In the genomic region with DNA sequence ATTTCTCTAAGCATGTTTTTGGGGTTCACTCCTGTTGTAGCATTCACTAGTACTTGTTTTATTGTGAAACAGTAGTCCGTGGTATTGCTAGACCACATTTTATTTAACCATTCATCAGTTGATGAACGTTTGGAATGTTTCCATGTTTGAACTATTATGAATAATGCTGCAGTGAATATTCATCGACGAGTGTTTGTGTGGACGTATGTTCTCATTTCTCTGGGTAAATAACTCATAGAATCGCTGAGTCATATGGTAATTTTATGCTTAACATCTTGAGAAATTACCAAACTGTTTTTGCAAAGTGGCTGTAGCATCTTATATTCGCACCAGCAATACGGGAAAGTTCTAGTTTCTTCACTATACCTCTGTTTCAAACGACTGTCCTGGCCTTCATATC, we compare ENCODE assay signal across 20 cellular contexts.
"Had no signal": no experiment of that assay in that cellular context is flagged by ENCODE, and none has a peak within 500 bp of the region (broad histone marks: within the 10 kb centered on the region; RNA-seq: fewer than 3 reads in every experiment).

No MANE protein-coding gene starts in this region.

- H3K4me3 ChIP-seq: left ventricle myocardium inferior, mucosa of descending colon had no signal

- H3K36me3 ChIP-seq: brain microvascular endothelial cell, left ventricle myocardium inferior had no signal

- H3K27ac ChIP-seq: brain microvascular endothelial cell, left ventricle myocardium inferior, parathyroid adenoma had no signal

- H3K27me3 ChIP-seq: brain microvascular endothelial cell had no signal

- DNase-seq: activated CD4-positive, alpha-beta T cell treated with anti-CD3 and anti-CD28 coated beads for 48 hours; activated CD8-positive, alpha-beta memory T cell treated with anti-CD3 and anti-CD28 coated beads, Interleukin-2, amount 50 U/mL, for 4 hours; activated CD8-positive, alpha-beta T cell treated with anti-CD3 and anti-CD28 coated beads, Interleukin-2, amount 10 ng/mL, durations not matched to agents 7 days and 5 days; activated naive CD8-positive, alpha-beta T cell treated with anti-CD3 and anti-CD28 coated beads for 36 hours; activated T-cell treated with anti-CD3 and anti-CD28 coated beads, Interleukin-2, amount 50 U/mL, for 48 hours; amygdala; brain microvascular endothelial cell; cerebellar nuclear complex; effector CD8-positive, alpha-beta T cell; hypothalamus; left ventricle myocardium inferior; mucosa of descending colon; naive thymus-derived CD4-positive, alpha-beta T cell; stimulated activated CD4-positive, alpha-beta T cell treated with anti-CD3 and anti-CD28 coated beads, Interleukin-12 subunit alpha, Interleukin-12 subunit beta, amount 100 ng/mL, for 4 hours; stimulated activated CD4-positive, alpha-beta T cell treated with anti-CD3 and anti-CD28 coated beads, Interleukin-2, amount 100 ng/mL, for 24 hours; T-helper 2 cell had no signal

- H3K79me2 ChIP-seq: parathyroid adenoma had no signal

- H3K9me3 ChIP-seq: mucosa of descending colon had no signal

- H2AFZ ChIP-seq: parathyroid adenoma had no signal

- ATAC-seq: activated CD8-positive, alpha-beta T cell treated with anti-CD3 and anti-CD28 coated beads, Interleukin-2, amount 10 ng/mL, durations not matched to agents 7 days and 5 days; mucosa of descending colon; naive thymus-derived CD4-positive, alpha-beta T cell; stimulated activated effector memory CD8-positive, alpha-beta T cell treated with anti-CD3 and anti-CD28 coated beads, Interleukin-12 subunit alpha, Interleukin-12 subunit beta, amount 100 ng/mL, for 72 hours; WTC11 had no signal

- H3K4me1 ChIP-seq: left ventricle myocardium inferior, parathyroid adenoma had no signal

- FAIRE-seq: endothelial cell of umbilical vein had no signal

- H3K9ac ChIP-seq: parathyroid adenoma had no signal
